8 cellular contexts compared by ENCODE assay signal in genomic region chr7:90596745-90597526, GRCh38.
DNase-seq lines count a peak whose midpoint lies in the region; ATAC-seq lines count a peak whose summit lies in the region.

No MANE protein-coding gene starts in this region.

- peak; percentile 62 for DNase-seq in AG08396 (ENCODE audit: low spot score)
- DNase-seq in NCI-H69 (lab: John Stamatoyannopoulos, UW): peak; percentile 68
- peak; percentile 28 for DNase-seq in midbrain (lab: John Stamatoyannopoulos, UW)
- DNase-seq in activated effector memory CD4-positive, alpha-beta T cell treated with Interleukin-2 at 50 U/mL for 16 hours: no peak
- DNase-seq in NCI-H1930 (lab: John Stamatoyannopoulos, UW): no peak

- peak overlapping the region; percentile 64 to 70 for H3K4me3 ChIP-seq in duodenal mucosa (ENCODE audit: low read depth in 1 of 2, low read length in 2 of 2)

- H3K9ac ChIP-seq in duodenal mucosa (ENCODE audit: low read depth in 1 of 2, low read length in 2 of 2): peak overlapping the region; percentile 15 to 36

- no peaks in the 10 kb centered on the region for H3K9me3 ChIP-seq in duodenal mucosa (ENCODE audit: control insufficient read depth in 1 of 2, low read length in 2 of 2)

- peak; percentile 28 for ATAC-seq in GM18498 (IDR thresholded peaks at IDR 0.05; ENCODE audit: unreplicated experiment)
- ATAC-seq in HG02852 (IDR thresholded peaks at IDR 0.05; ENCODE audit: unreplicated experiment): peak; percentile 19

- no peak overlapping the region for H3K27ac ChIP-seq in duodenal mucosa (ENCODE audit: low read depth, low read length)

- peaks cover 0 to 8% of the 10 kb centered on the region in 2 donors for H3K4me1 ChIP-seq in duodenal mucosa (ENCODE audit: control insufficient read depth in 1 of 2, insufficient read depth in 2 of 2, low read length in 2 of 2)

- no peaks in the 10 kb centered on the region for H3K36me3 ChIP-seq in duodenal mucosa (ENCODE audit: control insufficient read depth in 1 of 2, insufficient read depth in 2 of 2, low read length in 2 of 2)

- H3K27me3 ChIP-seq in duodenal mucosa (ENCODE audit: control insufficient read depth in 1 of 2, insufficient read depth in 2 of 2, low read length in 2 of 2): peaks cover 9 to 13% of the 10 kb centered on the region in 2 donors

Comparison
In these comparisons a context has a peak if more than half of its experiments do, and no peak if none do; other contexts are left out.
1. DNase-seq: peak in AG08396 (single experiment), NCI-H69 (single experiment) and midbrain (single experiment); none in activated effector memory CD4-positive, alpha-beta T cell treated with Interleukin-2 at 50 U/mL for 16 hours (single experiment) and NCI-H1930 (0 of 2).